10 cellular contexts compared by ENCODE assay signal in the genomic region with DNA sequence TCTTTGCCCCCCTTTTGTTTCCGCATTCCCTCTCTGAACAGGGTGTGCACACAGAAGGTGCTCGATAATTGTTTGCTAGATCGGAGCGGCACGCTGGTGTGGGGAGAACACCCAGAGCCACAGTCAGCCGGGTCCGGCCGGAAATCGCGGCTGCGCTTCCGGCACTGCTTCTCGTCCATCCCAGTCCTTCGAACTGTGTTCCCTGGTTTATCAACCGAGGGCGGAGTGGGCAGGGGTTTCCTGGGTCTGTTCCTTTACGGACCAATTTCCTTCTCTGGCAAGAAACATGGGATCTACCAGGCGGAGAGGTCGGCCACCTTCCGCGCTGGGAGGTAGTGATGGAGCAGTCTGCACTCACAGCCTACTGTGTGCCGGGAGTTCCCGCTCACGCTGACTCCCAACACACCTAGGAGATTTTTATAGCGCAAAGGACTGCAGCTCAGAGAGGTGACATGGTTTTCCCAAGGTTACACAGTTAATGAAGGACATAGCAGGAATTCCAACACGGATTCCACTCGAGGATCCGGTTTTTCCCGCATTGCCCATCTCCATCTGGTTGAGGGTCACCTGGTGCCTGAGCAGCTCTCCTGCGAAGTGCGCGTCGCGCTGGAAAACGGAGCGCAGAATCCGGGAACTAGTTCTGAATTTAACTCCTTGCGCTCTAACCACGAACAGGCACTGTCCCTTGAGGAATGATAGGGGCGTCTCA. TPM values are rescaled to one million over a fixed set of nuclear protein-coding genes. Genes with fewer than 3 reads are reported as not detected.
DNase-seq lines count a peak whose midpoint lies in the region; ATAC-seq and TF ChIP-seq lines count a peak whose summit lies in the region.
"Had no signal": no experiment of that assay in that cellular context is flagged by ENCODE, and none has a peak within 500 bp of the region (broad histone marks: within the 10 kb centered on the region; RNA-seq: fewer than 3 reads in every experiment).

No MANE protein-coding gene starts in this region.

- H3K9ac ChIP-seq in skeletal muscle satellite cell (ENCODE audit: low read depth, low read length), result no peak overlapping the region

- no peaks in the 10 kb centered on the region for H3K36me3 ChIP-seq in skeletal muscle satellite cell (ENCODE audit: insufficient read depth, low read length)

- ATAC-seq in SK-N-SH treated with all-trans-retinoic acid at 6 μM for 48 hours, result peak; percentile 20; the same call in 2 of the 3 replicates

- DNase-seq in NCI-H524 (lab: John Stamatoyannopoulos, UW), result peak; percentile 57 to 80
- DNase-seq in NCI-H524 treated with DMSO at 0.1 percent for 48 hours (lab: John Stamatoyannopoulos, UW), result no peak
- DNase-seq in foreskin fibroblast, result peak in 1 of 2 donors; percentile 16
- DNase-seq in SHP77 treated with DMSO at 0.1 percent for 48 hours (lab: John Stamatoyannopoulos, UW), result no peak
- no peak for DNase-seq in mesenteric fat pad (ENCODE audit: low spot score)
- DNase-seq in NK-92 treated with Interleukin-12 subunit alpha and Interleukin-12 subunit beta, amount 100 ng/mL, for 24 hours (lab: John Stamatoyannopoulos, UW), result no peak
- DNase-seq: activated effector memory CD4-positive, alpha-beta T cell treated with anti-CD3 and anti-CD28 coated beads, Interleukin-2, amount 50 U/mL, for 16 hours had no signal

- H3K4me3 ChIP-seq in foreskin fibroblast (ENCODE audit: low read depth in 1 of 2, low read length in 2 of 2), result peak overlapping the region; percentile 27 to 34
- peak overlapping the region; percentile 57 for H3K4me3 ChIP-seq in skeletal muscle satellite cell (ENCODE audit: low read length)
- H3K4me3 ChIP-seq: lung had no signal

- no peaks in the 10 kb centered on the region for H3K9me3 ChIP-seq in skeletal muscle satellite cell (replicated peaks; ENCODE audit: low read length)

- peaks cover 26% of the 10 kb centered on the region for H3K4me1 ChIP-seq in skeletal muscle satellite cell (ENCODE audit: control insufficient read depth, insufficient read depth, low read length)

- H3K27me3 ChIP-seq in skeletal muscle satellite cell (ENCODE audit: control insufficient read depth, insufficient read depth, low read length), result peaks cover 90% of the 10 kb centered on the region

- no peak for TF ChIP-seq CTCF in foreskin fibroblast (IDR thresholded peaks at IDR 0.05; ENCODE audit: low read depth, low read length)

- peak overlapping the region; percentile 75 for H3K4me2 ChIP-seq in skeletal muscle satellite cell (ENCODE audit: low read length)

TF ChIP-seq in SK-N-SH treated with all-trans-retinoic acid at 6 μM for 48 hours, 23 proteins besides CTCF, POLR2A, EP300 and RAD21:
- TF ChIP-seq ZNF70 (CRISPR knock-in tag; IDR thresholded peaks at IDR 0.05) (no peak), PATZ1 (CRISPR knock-in tag; IDR thresholded peaks at IDR 0.05; ENCODE audit: borderline replicate concordance) (no peak), OSR1 (CRISPR knock-in tag; IDR thresholded peaks at IDR 0.05) (no peak), ZNF565 (CRISPR knock-in tag; conservative IDR thresholded peaks at IDR 0.05; ENCODE audit: low read depth) (no peak), RARB (CRISPR knock-in tag; IDR thresholded peaks at IDR 0.05) (no peak)

RNA-seq across cellular contexts. Expression of gene MSX1, which starts 6.8 kb away (rescaled TPM):
- total RNA-seq in skeletal muscle satellite cell (2012; rRNA removed), result 10.1 and 11.6 TPM in 2 replicates
- 38.9 TPM for total RNA-seq in mesenteric fat pad

Comparison
In these comparisons a context has a peak if more than half of its experiments do, and no peak if none do; other contexts are left out.
1. DNase-seq: peak in NCI-H524 (2 of 2); none in NCI-H524 treated with DMSO at 0.1 percent for 48 hours (single experiment), SHP77 treated with DMSO at 0.1 percent for 48 hours (single experiment), mesenteric fat pad (single experiment) and NK-92 treated with Interleukin-12 subunit alpha and Interleukin-12 subunit beta, amount 100 ng/mL, for 24 hours (single experiment).